ENCODE assay signal across 8 cellular contexts in genomic region chr3:158106773-158107461, GRCh38. TPM values are rescaled to one million over a fixed set of nuclear protein-coding genes. Genes with fewer than 3 reads are reported as not detected.
DNase-seq lines count a peak whose midpoint lies in the region; ATAC-seq and TF ChIP-seq lines count a peak whose summit lies in the region.

No MANE protein-coding gene starts in this region.

- DNase-seq in Right ventricle myocardium inferior (ENCODE audit: missing footprints) (peak; percentile 45), heart right ventricle (no peak), NCI-H345 treated with DMSO at 0.1 percent for 48 hours (lab: John Stamatoyannopoulos, UW; ENCODE audit: unreplicated experiment) (peak; percentile 44), MCF 10A (ENCODE audit: unreplicated experiment) (peak; percentile 25), ovary (peak in 1 of 5 donors; percentile 16), head of caudate nucleus (no peak)

- H3K36me3 ChIP-seq in heart right ventricle (no peaks in the 10 kb centered on the region), ovary (no peaks in the 10 kb centered on the region)

- CTCF ChIA-PET in MCF 10A (lab: Yijun Ruan, JAX) = interaction anchor here (0.5 to 0.9 kb wide), 5 partner anchors 191 to 1732 kb away, joined by 3 to 5 read pairs (median 3); no protein-coding TSS in a partner anchor

- no peak for TF ChIP-seq EP300 in ovary (IDR thresholded peaks at IDR 0.05)

- peaks cover 26% of the 10 kb centered on the region for H3K4me1 Mint-ChIP-seq in MCF 10A (ENCODE audit: insufficient read depth, unreplicated experiment)

- TF ChIP-seq POLR2A in ovary (IDR thresholded peaks at IDR 0.05) = no peak

- peaks cover 14% of the 10 kb centered on the region for H3K36me3 Mint-ChIP-seq in MCF 10A (ENCODE audit: insufficient read depth, unreplicated experiment)

- POLR2A ChIA-PET in MCF 10A (lab: Yijun Ruan, JAX) = interaction anchor here (1.1 to 5.5 kb wide), 3 partner anchors 14 to 45 kb away, joined by 3 to 59 read pairs (median 3); no protein-coding TSS in a partner anchor

- H3K27ac ChIP-seq in heart right ventricle = no peak overlapping the region
- H3K27ac ChIP-seq in ovary = no peak overlapping the region

- H3K4me1 ChIP-seq in heart right ventricle (peaks cover 5 to 75% (median 36%) of the 10 kb centered on the region in 9 donors), ovary (ENCODE audit: insufficient read depth) (peaks cover 8% of the 10 kb centered on the region)

- H3K4me3 ChIP-seq in heart right ventricle (peak overlapping the region in 5 of 10 donors; percentile 19 to 56 (median 48)), ovary (peak overlapping the region; percentile 35)

- WGBS in heart right ventricle, 2 donors = 3 to 5% methylated on average over 37 of the region's 37 CpGs
- WGBS in ovary, 3 donors = 6 to 7% (median 6%) methylated on average over 37 of the region's 37 CpGs

- H3K27me3 Mint-ChIP-seq in MCF 10A (ENCODE audit: insufficient read depth, unreplicated experiment) = no peaks in the 10 kb centered on the region

- no peaks in the 10 kb centered on the region for H3K9me3 Mint-ChIP-seq in MCF 10A (ENCODE audit: unreplicated experiment)

- H3K27me3 ChIP-seq in heart right ventricle (peaks cover 41 to 80% (median 74%) of the 10 kb centered on the region in 7 donors), ovary (peaks cover 9% of the 10 kb centered on the region)

- H3K9me3 ChIP-seq in heart right ventricle (no peaks in the 10 kb centered on the region), ovary (no peaks in the 10 kb centered on the region)

- intact Hi-C loops in Right ventricle myocardium inferior (cut with DNase I) = no loop called here
- intact Hi-C loops in heart right ventricle (cut with DNase I) = no loop called here
- intact Hi-C loops in MCF 10A (cut with micrococcal nuclease) = no loop called here
- intact Hi-C loops in ovary (cut with DNase I) = no loop called here
- intact Hi-C loops in head of caudate nucleus (cut with DNase I) = no loop called here

- ATAC-seq in Right ventricle myocardium inferior (no peak), heart right ventricle (no peak), HG03432 (IDR thresholded peaks at IDR 0.05; ENCODE audit: unreplicated experiment) (no peak), HG03095 (IDR thresholded peaks at IDR 0.05; ENCODE audit: unreplicated experiment) (no peak)

- no peak overlapping the region for H3K27ac Mint-ChIP-seq in MCF 10A (ENCODE audit: low read depth, unreplicated experiment)

- peak overlapping the region; percentile 93 for H3K4me3 Mint-ChIP-seq in MCF 10A (ENCODE audit: unreplicated experiment)

- BruUV-seq in MCF 10A (replicated peaks; lab: Mats Ljungman, UMichigan) = no TSS peak

- no peak for TF ChIP-seq CTCF in heart right ventricle (IDR thresholded peaks at IDR 0.05)
- TF ChIP-seq CTCF in MCF 10A (IDR thresholded peaks at IDR 0.05; ENCODE audit: unreplicated experiment) = no peak
- no peak for TF ChIP-seq CTCF in ovary (IDR thresholded peaks at IDR 0.05)

RNA-seq across cellular contexts. Expression of gene SHOX2, which starts 0.7 kb away (rescaled TPM):
- total RNA-seq in Right ventricle myocardium inferior (0.41 TPM), heart right ventricle (under 1 TPM in 7 of 10 donors, not detected in 3; 0.28 to 1.00 (median 0.49) TPM), MCF 10A (2022) (2.6 and 3.1 TPM in 2 replicates), ovary (1 to 10 TPM in 1 of 7 donors, under 1 TPM in 4, not detected in 2; 0.08 to 2.3 (median 0.15) TPM)
- polyA plus RNA-seq in heart right ventricle (under 1 TPM; 0.14 to 0.22 TPM), ovary (under 1 TPM; 0.13 to 0.68 TPM)

RNA-seq across cellular contexts. Expression of gene RSRC1, which starts 3.0 kb away (rescaled TPM):
- total RNA-seq in Right ventricle myocardium inferior (22.9 TPM), heart right ventricle (10 to 100 TPM; 19.8 to 27.6 (median 21.9) TPM), MCF 10A (2022) (32.3 and 35.8 TPM in 2 replicates), ovary (10 to 100 TPM; 30.2 to 45.1 (median 34.8) TPM)
- polyA plus RNA-seq in heart right ventricle (10 to 100 TPM; 12.6 to 13.8 TPM), ovary (10 to 100 TPM; 13.4 to 23.8 TPM)

Comparison
In these comparisons a context has a peak if more than half of its experiments do, and no peak if none do; other contexts are left out.
1. DNase-seq: peak in Right ventricle myocardium inferior (single experiment), NCI-H345 treated with DMSO at 0.1 percent for 48 hours (single experiment) and MCF 10A (single experiment); none in heart right ventricle (0 of 2) and head of caudate nucleus (0 of 42).